Comparison of ENCODE assay signal across 9 cellular contexts in genomic region chr6:160348552-160349441, GRCh38. TPM values are rescaled to one million over a fixed set of nuclear protein-coding genes. Genes with fewer than 3 reads are reported as not detected.
DNase-seq lines count a peak whose midpoint lies in the region; ATAC-seq, FAIRE-seq and TF ChIP-seq lines count a peak whose summit lies in the region.
"Had no signal": no experiment of that assay in that cellular context is flagged by ENCODE, and none has a peak within 500 bp of the region (broad histone marks: within the 10 kb centered on the region; RNA-seq: fewer than 3 reads in every experiment).

No MANE protein-coding gene starts in this region.

- FAIRE-seq in GM19239 (lab: Jason Lieb, UNC): no peak

- peaks cover 65% of the 10 kb centered on the region for H3K27me3 ChIP-seq in CD4-positive, alpha-beta T cell (ENCODE audit: control insufficient read depth, insufficient read depth, low read length)
- peaks cover 42% of the 10 kb centered on the region for H3K27me3 ChIP-seq in NT2/D1 (ENCODE audit: insufficient read depth, insufficient read length)
- H3K27me3 ChIP-seq in neuron (ENCODE audit: insufficient read depth, low read length): peaks cover 68% of the 10 kb centered on the region

- H3K4me1 Mint-ChIP-seq in CD4-positive, alpha-beta T cell (ENCODE audit: low read depth): peaks cover 4% of the 10 kb centered on the region
- H3K4me1 Mint-ChIP-seq in activated T-helper 1 cell treated with anti-CD3 and anti-CD28 coated beads, Interleukin-12 subunit alpha, Interleukin-12 subunit beta, Interleukin-2, Interleukin-4 antibody, amounts not matched to agents 30 ng/mL and 10 ng/mL and 1 ng/mL, durations not matched to agents 14 hours and 24 hours and 36 hours (ENCODE audit: low read depth): no peaks in the 10 kb centered on the region
- H3K4me1 Mint-ChIP-seq: activated B cell treated with CpG ODN at 0.5 μM for 24 hours had no signal

- H3K27me3 Mint-ChIP-seq in CD4-positive, alpha-beta T cell: peaks cover 75% of the 10 kb centered on the region
- H3K27me3 Mint-ChIP-seq in activated T-helper 1 cell treated with anti-CD3 and anti-CD28 coated beads, Interleukin-12 subunit alpha, Interleukin-12 subunit beta, Interleukin-2, Interleukin-4 antibody, amounts not matched to agents 30 ng/mL and 10 ng/mL and 1 ng/mL, durations not matched to agents 14 hours and 24 hours and 36 hours (ENCODE audit: insufficient read depth): peaks cover 55% of the 10 kb centered on the region

- no peak for TF ChIP-seq CTCF in CD4-positive, alpha-beta T cell (IDR thresholded peaks at IDR 0.05)
- TF ChIP-seq CTCF in fibroblast of villous mesenchyme (IDR thresholded peaks at IDR 0.05; ENCODE audit: insufficient read depth, low read depth, low read length): peak; percentile 16

- H3K27ac ChIP-seq in CD4-positive, alpha-beta T cell (ENCODE audit: low read depth, low read length): no peak overlapping the region

- no peaks in the 10 kb centered on the region for H3K9me3 Mint-ChIP-seq in CD4-positive, alpha-beta T cell
- no peaks in the 10 kb centered on the region for H3K9me3 Mint-ChIP-seq in activated T-helper 1 cell treated with anti-CD3 and anti-CD28 coated beads, Interleukin-12 subunit alpha, Interleukin-12 subunit beta, Interleukin-2, Interleukin-4 antibody, amounts not matched to agents 30 ng/mL and 10 ng/mL and 1 ng/mL, durations not matched to agents 14 hours and 24 hours and 36 hours
- H3K9me3 Mint-ChIP-seq: activated B cell treated with CpG ODN at 0.5 μM for 24 hours had no signal

- H3K36me3 ChIP-seq in NT2/D1 (ENCODE audit: insufficient read depth, insufficient read length, low read length) (no peaks in the 10 kb centered on the region), neuron (ENCODE audit: insufficient read depth, low read length) (no peaks in the 10 kb centered on the region)

- no peak overlapping the region for H3K27ac Mint-ChIP-seq in CD4-positive, alpha-beta T cell
- H3K27ac Mint-ChIP-seq in activated T-helper 1 cell treated with anti-CD3 and anti-CD28 coated beads, Interleukin-12 subunit alpha, Interleukin-12 subunit beta, Interleukin-2, Interleukin-4 antibody, amounts not matched to agents 30 ng/mL and 10 ng/mL and 1 ng/mL, durations not matched to agents 14 hours and 24 hours and 36 hours: no peak overlapping the region
- H3K27ac Mint-ChIP-seq: activated B cell treated with CpG ODN at 0.5 μM for 24 hours had no signal

- POLR2A ChIA-PET in CD4-positive, alpha-beta T cell (lab: Charles Lee): no interaction called here

- no peaks in the 10 kb centered on the region for H3K36me3 Mint-ChIP-seq in CD4-positive, alpha-beta T cell (ENCODE audit: low read depth)
- no peaks in the 10 kb centered on the region for H3K36me3 Mint-ChIP-seq in activated T-helper 1 cell treated with anti-CD3 and anti-CD28 coated beads, Interleukin-12 subunit alpha, Interleukin-12 subunit beta, Interleukin-2, Interleukin-4 antibody, amounts not matched to agents 30 ng/mL and 10 ng/mL and 1 ng/mL, durations not matched to agents 14 hours and 24 hours and 36 hours (ENCODE audit: low read depth)

- H3K4me1 ChIP-seq in NT2/D1 (ENCODE audit: insufficient read depth, insufficient read length) (no peaks in the 10 kb centered on the region), neuron (ENCODE audit: insufficient read depth, low read length) (peaks cover 6% of the 10 kb centered on the region)

- H3K9ac ChIP-seq in NT2/D1 (ENCODE audit: insufficient read length, low read depth): peak overlapping the region; percentile 83

- CTCF ChIA-PET in CD4-positive, alpha-beta T cell (lab: Charles Lee): no interaction called here

- no peak for ATAC-seq in CD4-positive, alpha-beta T cell (ENCODE audit: poor library complexity)
- no peak for ATAC-seq in GM18909 (IDR thresholded peaks at IDR 0.05; ENCODE audit: poor library complexity, unreplicated experiment)

- no peaks in the 10 kb centered on the region for H3K9me3 ChIP-seq in CD4-positive, alpha-beta T cell (ENCODE audit: control insufficient read depth, low read length)
- H3K9me3 ChIP-seq in NT2/D1 (ENCODE audit: insufficient read depth, low read length) (no peaks in the 10 kb centered on the region), neuron (ENCODE audit: low read length) (peaks cover 2% of the 10 kb centered on the region)

- no peak for DNase-seq in CD4-positive, alpha-beta T cell
- no peak for DNase-seq in NT2/D1 (ENCODE audit: low read depth, low spot score)
- DNase-seq in fibroblast of villous mesenchyme (ENCODE audit: low read depth): peak; percentile 34
- no peak for DNase-seq in GM19239 (ENCODE audit: insufficient read length, low spot score)
- no peak for DNase-seq in activated T-helper 1 cell treated with anti-CD3 and anti-CD28 coated beads, Interleukin-12 subunit alpha, Interleukin-12 subunit beta, Interleukin-2, Interleukin-4 antibody, amounts not matched to agents 30 ng/mL and 10 ng/mL and 1 ng/mL, durations not matched to agents 14 hours and 24 hours and 36 hours (ENCODE audit: low spot score)
- DNase-seq in COLO829 (ENCODE audit: low spot score): no peak
- DNase-seq: activated B cell treated with CpG ODN at 0.5 μM for 24 hours had no signal

- intact Hi-C loops in CD4-positive, alpha-beta T cell (cut with DNase I, micrococcal nuclease): no loop called here
- intact Hi-C loops in activated T-helper 1 cell treated with anti-CD3 and anti-CD28 coated beads, Interleukin-12 subunit alpha, Interleukin-12 subunit beta, Interleukin-2, Interleukin-4 antibody, amounts not matched to agents 30 ng/mL and 10 ng/mL and 1 ng/mL, durations not matched to agents 14 hours and 24 hours and 36 hours (cut with micrococcal nuclease): no loop called here

- H3K4me3 Mint-ChIP-seq in CD4-positive, alpha-beta T cell: peak overlapping the region; percentile 14
- H3K4me3 Mint-ChIP-seq in activated T-helper 1 cell treated with anti-CD3 and anti-CD28 coated beads, Interleukin-12 subunit alpha, Interleukin-12 subunit beta, Interleukin-2, Interleukin-4 antibody, amounts not matched to agents 30 ng/mL and 10 ng/mL and 1 ng/mL, durations not matched to agents 14 hours and 24 hours and 36 hours: no peak overlapping the region
- H3K4me3 Mint-ChIP-seq: activated B cell treated with CpG ODN at 0.5 μM for 24 hours had no signal

- peak overlapping the region; percentile 85 for H2AFZ ChIP-seq in neuron (ENCODE audit: low read depth, low read length)

- peak overlapping the region; percentile 57 for H3K4me3 ChIP-seq in NT2/D1 (ENCODE audit: insufficient read length, low read depth)
- H3K4me3 ChIP-seq in fibroblast of villous mesenchyme (ENCODE audit: low read depth, low read length): peak overlapping the region; percentile 71
- peak overlapping the region; percentile 6 for H3K4me3 ChIP-seq in neuron (ENCODE audit: low read length)

RNA-seq across cellular contexts. Expression of gene SLC22A3, which starts 0.6 kb away (rescaled TPM):
- not detected for total RNA-seq in CD4-positive, alpha-beta T cell
- 1.3 and 10.0 TPM in 2 replicates for total RNA-seq in fibroblast of villous mesenchyme
- total RNA-seq in activated T-helper 1 cell treated with anti-CD3 and anti-CD28 coated beads, Interleukin-12 subunit alpha, Interleukin-12 subunit beta, Interleukin-2, Interleukin-4 antibody, amounts not matched to agents 30 ng/mL and 10 ng/mL and 1 ng/mL, durations not matched to agents 14 hours and 24 hours and 36 hours: not detected in 2 replicates
- total RNA-seq: activated B cell treated with CpG ODN at 0.5 μM for 24 hours had no signal

Comparison
In these comparisons a context has a peak if more than half of its experiments do, and no peak if none do; other contexts are left out.
1. H3K4me3 ChIP-seq: peak in every context shown above with its lines; median percentile 71 in fibroblast of villous mesenchyme; 57 in NT2/D1; 6 in neuron.